Comparison of ENCODE assay signal across 1 cellular context in the genomic region with DNA sequence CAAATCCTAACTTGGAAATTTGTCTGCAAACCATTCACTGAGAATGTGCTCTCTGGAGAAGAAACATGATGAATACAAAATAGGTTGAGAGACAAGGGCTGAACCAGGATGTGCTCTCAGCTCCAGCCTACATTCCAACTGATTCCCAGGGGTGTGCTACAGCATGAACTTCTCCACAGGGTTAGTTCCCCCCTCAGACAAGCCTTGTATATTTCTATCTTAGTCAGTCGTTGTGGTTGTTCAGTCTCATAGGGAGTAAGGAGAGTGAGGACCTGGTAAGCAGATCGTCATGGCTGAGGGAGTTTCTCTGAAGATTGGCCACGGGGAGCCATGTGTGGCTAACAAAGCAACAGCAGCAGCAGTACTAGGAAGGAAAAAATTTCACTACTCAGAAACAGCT.
TF ChIP-seq lines count a peak whose summit lies in the region.

No MANE protein-coding gene starts in this region.

TF ChIP-seq in GM23338, 12 proteins besides CTCF, POLR2A, EP300 and RAD21 (continued from another document):
- no peak for TF ChIP-seq POLR2AphosphoS5 (IDR thresholded peaks at IDR 0.05; ENCODE audit: low read depth)
- no peak for TF ChIP-seq EZH2phosphoT487 (IDR thresholded peaks at IDR 0.05; ENCODE audit: unreplicated experiment)
- TF ChIP-seq, protein P1, sequence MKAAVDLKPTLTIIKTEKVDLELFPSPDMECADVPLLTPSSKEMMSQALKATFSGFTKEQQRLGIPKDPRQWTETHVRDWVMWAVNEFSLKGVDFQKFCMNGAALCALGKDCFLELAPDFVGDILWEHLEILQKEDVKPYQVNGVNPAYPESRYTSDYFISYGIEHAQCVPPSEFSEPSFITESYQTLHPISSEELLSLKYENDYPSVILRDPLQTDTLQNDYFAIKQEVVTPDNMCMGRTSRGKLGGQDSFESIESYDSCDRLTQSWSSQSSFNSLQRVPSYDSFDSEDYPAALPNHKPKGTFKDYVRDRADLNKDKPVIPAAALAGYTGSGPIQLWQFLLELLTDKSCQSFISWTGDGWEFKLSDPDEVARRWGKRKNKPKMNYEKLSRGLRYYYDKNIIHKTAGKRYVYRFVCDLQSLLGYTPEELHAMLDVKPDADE (IDR thresholded peaks at IDR 0.05) = no peak
- no peak for TF ChIP-seq JUNB (IDR thresholded peaks at IDR 0.05; ENCODE audit: unreplicated experiment)
- TF ChIP-seq CREB1 (CRISPR knock-in tag; IDR thresholded peaks at IDR 0.05; ENCODE audit: low read depth) = no peak
